ENCODE assay signal across 8 cellular contexts in the genomic region with DNA sequence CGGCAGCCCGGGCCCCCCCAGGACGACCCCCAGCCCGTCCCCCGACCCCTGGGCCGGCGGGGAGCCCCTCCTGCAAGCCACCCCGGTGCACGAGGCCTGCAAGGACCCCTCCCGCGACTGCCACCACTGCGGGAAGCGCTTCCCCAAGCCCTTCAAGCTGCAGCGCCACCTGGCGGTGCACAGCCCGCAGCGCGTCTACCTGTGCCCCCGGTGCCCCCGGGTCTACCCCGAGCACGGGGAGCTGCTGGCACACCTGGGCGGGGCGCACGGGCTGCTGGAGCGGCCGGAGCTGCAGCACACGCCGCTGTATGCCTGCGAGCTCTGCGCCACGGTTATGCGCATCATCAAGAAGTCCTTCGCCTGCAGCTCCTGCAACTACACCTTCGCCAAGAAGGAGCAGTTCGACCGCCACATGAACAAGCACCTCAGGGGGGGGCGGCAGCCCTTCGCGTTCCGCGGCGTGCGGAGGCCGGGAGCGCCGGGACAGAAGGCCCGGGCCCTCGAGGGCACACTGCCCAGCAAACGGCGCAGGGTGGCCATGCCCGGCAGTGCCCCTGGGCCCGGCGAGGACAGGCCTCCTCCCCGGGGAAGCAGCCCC. TPM values are rescaled to one million over a fixed set of nuclear protein-coding genes. Genes with fewer than 3 reads are reported as not detected.
A peak's percentile ranks its signal among the peaks of the same experiment; 100 is the strongest.
DNase-seq lines count a peak whose midpoint lies in the region; ATAC-seq and TF ChIP-seq lines count a peak whose summit lies in the region.

No MANE protein-coding gene starts in this region.

- H3K9me3 ChIP-seq in CD4-positive, alpha-beta memory T cell (ENCODE audit: control insufficient read depth in 1 of 2, low read length in 2 of 2): no peaks in the 10 kb centered on the region
- H3K9me3 ChIP-seq in WERI-Rb-1 (ENCODE audit: severe bottlenecking): no peaks in the 10 kb centered on the region
- H3K9me3 ChIP-seq in left lung: no peaks in the 10 kb centered on the region

- no peak overlapping the region for H3K27ac Mint-ChIP-seq in CD4-positive, alpha-beta memory T cell
- H3K27ac Mint-ChIP-seq in MCF 10A (ENCODE audit: low read depth, unreplicated experiment): no peak overlapping the region
- no peak overlapping the region for H3K27ac Mint-ChIP-seq in stimulated activated effector memory CD8-positive, alpha-beta T cell treated with anti-CD3 and anti-CD28 coated beads, Interleukin-12 subunit alpha, Interleukin-12 subunit beta, amount 100 ng/mL, for 72 hours

- POLR2A ChIA-PET in CD4-positive, alpha-beta memory T cell (lab: Charles Lee; ENCODE audit: partially characterized antibody): no interaction called here
- POLR2A ChIA-PET in MCF 10A (lab: Yijun Ruan, JAX): interaction anchor here (0.6 kb wide), 1 partner anchor 242 kb away, joined by 3 read pairs; no protein-coding TSS in a partner anchor

- H3K4me3 ChIP-seq in CD4-positive, alpha-beta memory T cell (ENCODE audit: low read length in 2 of 2): no peak overlapping the region
- no peak overlapping the region for H3K4me3 ChIP-seq in WERI-Rb-1 (ENCODE audit: low read depth, low read length)
- H3K4me3 ChIP-seq in left lung: no peak overlapping the region

- CTCF ChIA-PET in CD4-positive, alpha-beta memory T cell (lab: Charles Lee; ENCODE audit: partially characterized antibody): interaction anchor here (0.7 to 2.3 kb wide), 10 partner anchors 8 to 658 kb away, joined by 3 to 8 read pairs (median 3); no protein-coding TSS in a partner anchor
- CTCF ChIA-PET in MCF 10A (lab: Yijun Ruan, JAX): interaction anchor here (0.5 to 3.4 kb wide), 10 partner anchors 13 to 717 kb away, joined by 3 to 26 read pairs (median 3); no protein-coding TSS in a partner anchor

- peak; percentile 86 for TF ChIP-seq RAD21 in Ishikawa (IDR thresholded peaks at IDR 0.05; ENCODE audit: low read depth)

- BruUV-seq in MCF 10A (replicated peaks; lab: Mats Ljungman, UMichigan): no TSS peak

- no peaks in the 10 kb centered on the region for H3K27me3 ChIP-seq in CD4-positive, alpha-beta memory T cell (ENCODE audit: insufficient read depth, low read length)
- H3K27me3 ChIP-seq in WERI-Rb-1 (ENCODE audit: insufficient read depth, low read depth, severe bottlenecking) (no peaks in the 10 kb centered on the region), left lung (peaks cover 0 to 63% of the 10 kb centered on the region in 2 donors)

- no peaks in the 10 kb centered on the region for H3K4me1 ChIP-seq in CD4-positive, alpha-beta memory T cell (ENCODE audit: insufficient read depth, low read length)
- H3K4me1 ChIP-seq in left lung: no peaks in the 10 kb centered on the region

- H3K4me1 Mint-ChIP-seq in CD4-positive, alpha-beta memory T cell: no peaks in the 10 kb centered on the region
- H3K4me1 Mint-ChIP-seq in MCF 10A (ENCODE audit: insufficient read depth, unreplicated experiment): no peaks in the 10 kb centered on the region
- peaks cover 6% of the 10 kb centered on the region for H3K4me1 Mint-ChIP-seq in stimulated activated effector memory CD8-positive, alpha-beta T cell treated with anti-CD3 and anti-CD28 coated beads, Interleukin-12 subunit alpha, Interleukin-12 subunit beta, amount 100 ng/mL, for 72 hours

- no peaks in the 10 kb centered on the region for H3K36me3 Mint-ChIP-seq in CD4-positive, alpha-beta memory T cell
- no peaks in the 10 kb centered on the region for H3K36me3 Mint-ChIP-seq in MCF 10A (ENCODE audit: insufficient read depth, unreplicated experiment)
- no peaks in the 10 kb centered on the region for H3K36me3 Mint-ChIP-seq in stimulated activated effector memory CD8-positive, alpha-beta T cell treated with anti-CD3 and anti-CD28 coated beads, Interleukin-12 subunit alpha, Interleukin-12 subunit beta, amount 100 ng/mL, for 72 hours

- intact Hi-C loops in CD4-positive, alpha-beta memory T cell (cut with micrococcal nuclease): loop anchor here (2.0 kb wide), 1 partner anchor 659 kb away; no protein-coding TSS in a partner anchor
- intact Hi-C loops in MCF 10A (cut with micrococcal nuclease): loop anchor here (2.0 to 10.0 kb wide), 2 partner anchors 243 to 663 kb away; no protein-coding TSS in a partner anchor
- intact Hi-C loops in left lung (cut with DNase I): no loop called here

- H3K9me3 Mint-ChIP-seq in CD4-positive, alpha-beta memory T cell: no peaks in the 10 kb centered on the region
- no peaks in the 10 kb centered on the region for H3K9me3 Mint-ChIP-seq in MCF 10A (ENCODE audit: unreplicated experiment)
- no peaks in the 10 kb centered on the region for H3K9me3 Mint-ChIP-seq in stimulated activated effector memory CD8-positive, alpha-beta T cell treated with anti-CD3 and anti-CD28 coated beads, Interleukin-12 subunit alpha, Interleukin-12 subunit beta, amount 100 ng/mL, for 72 hours

- DNase-seq in CD4-positive, alpha-beta memory T cell: peak in 4 of 5 donors; percentile 51 to 59 (median 54)
- peak; percentile 66 for DNase-seq in WERI-Rb-1
- DNase-seq in MCF 10A (ENCODE audit: unreplicated experiment): peak; percentile 42
- peak in 1 of 2 donors; percentile 88 for DNase-seq in left lung
- DNase-seq in stimulated activated effector memory CD8-positive, alpha-beta T cell treated with anti-CD3 and anti-CD28 coated beads, Interleukin-12 subunit alpha, Interleukin-12 subunit beta, amount 100 ng/mL, for 72 hours (ENCODE audit: low spot score in 2 of 2): peak; percentile 73 to 85
- DNase-seq in NCI-H187 (lab: John Stamatoyannopoulos, UW): no peak

- peak; percentile 84 for TF ChIP-seq CTCF in WERI-Rb-1 (IDR thresholded peaks at IDR 0.05; ENCODE audit: low read depth, low read length)
- peak; percentile 93 for TF ChIP-seq CTCF in MCF 10A (IDR thresholded peaks at IDR 0.05; ENCODE audit: unreplicated experiment)
- peak; percentile 74 to 81 for TF ChIP-seq CTCF in left lung (IDR thresholded peaks at IDR 0.05)

- no peaks in the 10 kb centered on the region for H3K27me3 Mint-ChIP-seq in CD4-positive, alpha-beta memory T cell
- H3K27me3 Mint-ChIP-seq in MCF 10A (ENCODE audit: insufficient read depth, unreplicated experiment): peaks cover 11% of the 10 kb centered on the region

- no peak overlapping the region for H3K27ac ChIP-seq in CD4-positive, alpha-beta memory T cell (ENCODE audit: low read depth, low read length)
- H3K27ac ChIP-seq in WERI-Rb-1: no peak overlapping the region
- H3K27ac ChIP-seq in left lung: no peak overlapping the region

- no peak for TF ChIP-seq EP300 in Ishikawa (IDR thresholded peaks at IDR 0.05; ENCODE audit: borderline replicate concordance)

- no peaks in the 10 kb centered on the region for H3K36me3 ChIP-seq in CD4-positive, alpha-beta memory T cell (ENCODE audit: insufficient read depth, low read length)
- H3K36me3 ChIP-seq in WERI-Rb-1 (no peaks in the 10 kb centered on the region), left lung (no peaks in the 10 kb centered on the region)

- peak; percentile 64 for ATAC-seq in left lung
- peak; percentile 57 for ATAC-seq in stimulated activated effector memory CD8-positive, alpha-beta T cell treated with anti-CD3 and anti-CD28 coated beads, Interleukin-12 subunit alpha, Interleukin-12 subunit beta, amount 100 ng/mL, for 72 hours
- no peak for ATAC-seq in HG03095 (IDR thresholded peaks at IDR 0.05; ENCODE audit: unreplicated experiment)

- no peak overlapping the region for H3K4me3 Mint-ChIP-seq in CD4-positive, alpha-beta memory T cell
- no peak overlapping the region for H3K4me3 Mint-ChIP-seq in MCF 10A (ENCODE audit: unreplicated experiment)
- no peak overlapping the region for H3K4me3 Mint-ChIP-seq in stimulated activated effector memory CD8-positive, alpha-beta T cell treated with anti-CD3 and anti-CD28 coated beads, Interleukin-12 subunit alpha, Interleukin-12 subunit beta, amount 100 ng/mL, for 72 hours

TF ChIP-seq in Ishikawa, 13 proteins besides CTCF, POLR2A, EP300 and RAD21:
- TF ChIP-seq CEBPB (IDR thresholded peaks at IDR 0.05) (no peak), ZBTB7A (IDR thresholded peaks at IDR 0.05; ENCODE audit: low read depth) (peak; percentile 64)

RNA-seq across cellular contexts. Expression of a gene that starts 15.6 kb away (rescaled TPM):
- 10 to 100 TPM; 19.0 to 20.5 TPM for total RNA-seq in CD4-positive, alpha-beta memory T cell
- under 1 TPM; 0.07 to 0.48 TPM for polyA plus RNA-seq in CD4-positive, alpha-beta memory T cell
- total RNA-seq in MCF 10A (2022) (5.0 and 6.2 TPM in 2 replicates), left lung (1 to 10 TPM; 6.2 to 7.0 TPM)

RNA-seq across cellular contexts. Expression of a gene that starts 54.7 kb away (rescaled TPM):
- under 1 TPM; 0.61 to 0.64 TPM for total RNA-seq in CD4-positive, alpha-beta memory T cell
- under 1 TPM in 1 of 2 donors, not detected in 1; 0.01 TPM for polyA plus RNA-seq in CD4-positive, alpha-beta memory T cell
- total RNA-seq in MCF 10A (2022): not detected in 2 replicates
- 1 to 10 TPM; 2.1 to 5.5 TPM for total RNA-seq in left lung

Comparison
In these comparisons a context has a peak if more than half of its experiments do, and no peak if none do; other contexts are left out.
1. DNase-seq: peak in CD4-positive, alpha-beta memory T cell (4 of 5), WERI-Rb-1 (single experiment), MCF 10A (single experiment) and stimulated activated effector memory CD8-positive, alpha-beta T cell treated with anti-CD3 and anti-CD28 coated beads, Interleukin-12 subunit alpha, Interleukin-12 subunit beta, amount 100 ng/mL, for 72 hours (2 of 2); none in NCI-H187 (0 of 2).
2. intact Hi-C loops: an anchor here in CD4-positive, alpha-beta memory T cell (2.0 kb wide) and MCF 10A (2.0 to 10.0 kb wide); none called in left lung.
3. Peak in every context shown above with its lines, with median percentiles within 50 percentile points of each other: CTCF ChIP-seq.